ENCODE assay signal across 8 cellular contexts in the genomic region with DNA sequence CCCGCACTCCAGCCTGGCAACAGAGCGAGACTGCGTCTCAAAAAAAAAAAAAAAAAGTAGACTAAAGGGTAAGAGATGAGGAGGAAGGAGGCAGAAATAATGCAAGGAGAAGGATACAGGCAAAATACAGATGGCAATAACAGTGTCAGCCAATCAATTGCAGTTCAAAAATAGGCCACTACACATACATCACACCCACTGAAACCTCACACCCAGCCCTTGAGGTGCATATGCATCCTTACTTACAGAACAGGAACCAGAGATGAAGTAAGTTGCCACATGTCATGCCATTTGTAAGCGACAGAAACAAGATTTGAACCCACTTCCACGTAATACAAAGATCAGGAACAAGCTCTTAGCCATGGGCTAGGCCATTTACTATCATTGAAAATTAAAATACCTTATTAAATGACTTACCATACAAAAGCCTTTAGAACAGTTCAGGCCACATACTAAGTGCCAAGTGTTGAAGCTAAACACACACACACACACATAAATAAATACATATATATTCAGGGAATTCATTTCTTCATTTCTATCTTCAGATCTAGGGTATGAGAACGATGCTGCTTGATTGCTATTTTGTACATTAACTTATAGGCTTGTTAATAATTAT.
A peak's percentile ranks its signal among the peaks of the same experiment; 100 is the strongest.
DNase-seq lines count a peak whose midpoint lies in the region; ATAC-seq lines count a peak whose summit lies in the region.

No MANE protein-coding gene starts in this region.

- H3K27ac ChIP-seq in substantia nigra (ENCODE audit: low read depth, low read length, poor library complexity, severe bottlenecking), result peak overlapping the region; percentile 83

- H3K27me3 ChIP-seq in H7 (ENCODE audit: control insufficient read depth, insufficient read depth, low read length), result no peaks in the 10 kb centered on the region

- peaks cover 14% of the 10 kb centered on the region for H3K9me3 Mint-ChIP-seq in activated T-cell treated with anti-CD3 and anti-CD28 coated beads, Interleukin-2, amount 50 U/mL, for 24 hours

- ATAC-seq in left colon (peak; percentile 28), GM18519 (IDR thresholded peaks at IDR 0.05; ENCODE audit: low FRiP score, unreplicated experiment) (no peak)

- peak overlapping the region; percentile 85 for H3K27ac Mint-ChIP-seq in activated T-cell treated with anti-CD3 and anti-CD28 coated beads, Interleukin-2, amount 50 U/mL, for 24 hours

- H3K36me3 ChIP-seq in H7 (replicated peaks; ENCODE audit: control insufficient read depth, insufficient read depth, low read length), result no peaks in the 10 kb centered on the region

- H3K4me3 ChIP-seq in H7 (ENCODE audit: insufficient read depth, low read depth, low read length), result no peak overlapping the region

- intact Hi-C loops in left colon (cut with DNase I, micrococcal nuclease), result no loop called here

- H3K4me3 Mint-ChIP-seq in activated T-cell treated with anti-CD3 and anti-CD28 coated beads, Interleukin-2, amount 50 U/mL, for 24 hours, result peak overlapping the region; percentile 2

- no peaks in the 10 kb centered on the region for H3K27me3 Mint-ChIP-seq in activated T-cell treated with anti-CD3 and anti-CD28 coated beads, Interleukin-2, amount 50 U/mL, for 24 hours

- peak; percentile 76 for DNase-seq in NOMO-1 treated with dmso at 0.1 percent for 144 hours (lab: John Stamatoyannopoulos, UW; ENCODE audit: unreplicated experiment)
- peak; percentile 44 for DNase-seq in activated T-cell treated with anti-CD3 and anti-CD28 coated beads, Interleukin-2, amount 50 U/mL, for 24 hours
- DNase-seq in left colon, result no peak
- no peak for DNase-seq in substantia nigra (lab: John Stamatoyannopoulos, UW)
- no peak for DNase-seq in NCI-H446 (lab: John Stamatoyannopoulos, UW)
- no peak for DNase-seq in H7
- no peak for DNase-seq in NCI-H1048 (lab: John Stamatoyannopoulos, UW)

- peaks cover 58% of the 10 kb centered on the region for H3K4me1 Mint-ChIP-seq in activated T-cell treated with anti-CD3 and anti-CD28 coated beads, Interleukin-2, amount 50 U/mL, for 24 hours (ENCODE audit: low read depth)

- H3K36me3 Mint-ChIP-seq in activated T-cell treated with anti-CD3 and anti-CD28 coated beads, Interleukin-2, amount 50 U/mL, for 24 hours (ENCODE audit: low read depth), result peaks cover 91% of the 10 kb centered on the region

Comparison
In these comparisons a context has a peak if more than half of its experiments do, and no peak if none do; other contexts are left out.
1. DNase-seq: peak in NOMO-1 treated with dmso at 0.1 percent for 144 hours (single experiment) and activated T-cell treated with anti-CD3 and anti-CD28 coated beads, Interleukin-2, amount 50 U/mL, for 24 hours (single experiment); none in left colon (0 of 2), substantia nigra (0 of 49), NCI-H446 (0 of 2), H7 (single experiment) and NCI-H1048 (single experiment).